8 cellular contexts compared by ENCODE assay signal in the genomic region with DNA sequence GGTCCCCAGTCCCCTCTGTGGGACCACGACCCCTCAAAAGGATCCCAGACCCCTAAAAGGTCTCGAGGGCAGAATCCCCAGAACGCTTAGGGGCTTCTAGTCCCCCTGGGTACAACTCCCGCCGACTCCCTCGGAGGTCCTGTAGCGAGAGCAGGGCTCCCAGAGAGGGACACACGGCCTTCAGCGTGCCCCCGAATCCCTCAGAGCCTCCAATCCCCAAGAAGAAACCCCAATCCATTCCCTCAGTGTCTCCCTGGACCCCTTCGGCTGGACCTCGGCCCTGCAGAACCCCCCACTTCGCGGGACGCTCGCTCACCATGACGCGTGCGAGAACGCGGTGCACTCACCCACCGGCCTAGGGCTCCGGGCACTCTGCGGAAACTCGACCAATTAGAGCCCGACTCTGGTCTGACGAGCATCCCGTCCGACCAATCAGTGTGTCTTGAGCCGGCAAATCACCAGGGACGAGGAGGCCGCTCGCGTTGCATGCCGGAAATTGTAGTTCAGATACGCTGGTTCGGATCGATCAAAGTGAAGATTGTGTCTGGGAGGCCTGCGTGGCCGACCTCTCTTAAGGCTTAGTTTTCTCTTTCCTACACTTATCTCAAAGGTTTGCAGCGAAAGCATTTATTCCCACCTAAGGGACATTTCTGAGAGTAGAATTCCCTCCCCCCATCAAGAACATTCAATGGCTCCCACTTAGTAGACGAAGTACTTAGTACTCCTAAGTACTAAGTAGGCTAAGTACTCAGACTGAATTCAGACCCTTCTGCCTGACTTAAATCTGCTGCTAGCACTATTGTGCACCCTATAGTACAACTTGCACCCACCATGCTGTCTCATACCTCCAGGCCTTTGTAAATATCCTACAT. TPM values are rescaled to one million over a fixed set of nuclear protein-coding genes. Genes with fewer than 3 reads are reported as not detected.
A peak's percentile ranks its signal among the peaks of the same experiment; 100 is the strongest.
DNase-seq lines count a peak whose midpoint lies in the region; ATAC-seq, FAIRE-seq and TF ChIP-seq lines count a peak whose summit lies in the region.

A gene (minus strand): TSS at position 369 of the 872 bp plus-strand sequence. CDS start 50 bp downstream, at position 319.

- TF ChIP-seq CTCF in OCI-LY3 (IDR thresholded peaks at IDR 0.05; ENCODE audit: low read depth, low read length), result no peak
- no peak for TF ChIP-seq CTCF in endothelial cell of umbilical vein (IDR thresholded peaks at IDR 0.05; ENCODE audit: extremely low read depth in 1 of 2, insufficient read depth in 1 of 2, low read depth in 1 of 2, low read length in 2 of 2)

- no peaks in the 10 kb centered on the region for H3K9me1 ChIP-seq in endothelial cell of umbilical vein (replicated peaks; ENCODE audit: control insufficient read depth, extremely low read depth, insufficient read depth, low read length)

- H3K27me3 ChIP-seq in OCI-LY3 (ENCODE audit: low read depth, low read length), result no peaks in the 10 kb centered on the region
- no peaks in the 10 kb centered on the region for H3K27me3 ChIP-seq in endothelial cell of umbilical vein (ENCODE audit: control insufficient read depth in 2 of 2, insufficient read depth in 2 of 2, low read length in 2 of 2)

- H3K4me2 ChIP-seq in OCI-LY3 (ENCODE audit: low read length) (peak within 1 kb of the TSS; percentile 93), endothelial cell of umbilical vein (ENCODE audit: insufficient read depth, low read length) (peak within 1 kb of the TSS; percentile 81)

- H3K9ac ChIP-seq in OCI-LY3 (ENCODE audit: low read length) (peak within 1 kb of the TSS; percentile 88), endothelial cell of umbilical vein (replicated peaks; ENCODE audit: extremely low read depth, insufficient read depth, low read length) (peak within 1 kb of the TSS; percentile 81)

- POLR2A ChIA-PET in endothelial cell of umbilical vein (lab: Charles Lee), result no interaction called here

- H3K4me3 ChIP-seq in OCI-LY3 (ENCODE audit: low read length) (peak within 1 kb of the TSS; percentile 90), endothelial cell of umbilical vein (replicated peaks in 1 of 3; ENCODE audit: insufficient read depth in 1 of 3, low read depth in 1 of 3, low read length in 3 of 3) (peak within 1 kb of the TSS; percentile 50 to 72 (median 70))

- H2AFZ ChIP-seq in OCI-LY3 (ENCODE audit: low read depth, low read length) (peak within 1 kb of the TSS; percentile 73), endothelial cell of umbilical vein (ENCODE audit: low read depth, low read length) (peak within 1 kb of the TSS; percentile 95)

- intact Hi-C loops in endothelial cell of umbilical vein (cut with micrococcal nuclease), result loop anchor here (2.0 kb wide), 1 partner anchor 76 kb away; a partner anchor contains a TSS

- H3K36me3 ChIP-seq in OCI-LY3 (replicated peaks; ENCODE audit: low read depth, low read length), result peaks cover 8% of the 10 kb centered on the region
- H3K36me3 ChIP-seq in endothelial cell of umbilical vein (ENCODE audit: control insufficient read depth in 2 of 2, extremely low read depth in 1 of 2, insufficient read depth in 2 of 2, low read length in 2 of 2), result no peaks in the 10 kb centered on the region

- dilution Hi-C loops in endothelial cell of umbilical vein (cut with MboI; ENCODE audit: extremely low pct_ligation_motif_present, low sequenced_read_pairs), result no loop called here

- H3K27ac ChIP-seq in OCI-LY3 (ENCODE audit: low read length), result peak within 1 kb of the TSS; percentile 4
- H3K27ac ChIP-seq in endothelial cell of umbilical vein (ENCODE audit: insufficient read depth, low read depth, low read length), result peak within 1 kb of the TSS; percentile 45

- DNase-seq in DMS 273 (lab: John Stamatoyannopoulos, UW; ENCODE audit: unreplicated experiment) (peak; percentile 99), HuH-7.5 (ENCODE audit: low spot score) (peak; percentile 100), endothelial cell of umbilical vein (ENCODE audit: low read depth, low spot score) (peak; percentile 99), midbrain (lab: John Stamatoyannopoulos, UW) (peak; percentile 96)
- peak; percentile 94 for DNase-seq in activated CD8-positive, alpha-beta memory T cell treated with anti-CD3 and anti-CD28 coated beads, Interleukin-2, amount 50 U/mL, for 4 hours
- DNase-seq in stimulated activated CD8-positive, alpha-beta memory T cell treated with anti-CD3 and anti-CD28 coated beads, Interleukin-15, amount 100 ng/mL, for 48 hours (ENCODE audit: low read depth in 2 of 2), result peak; percentile 95

- H3K9me3 ChIP-seq in OCI-LY3 (ENCODE audit: insufficient read depth, low read length), result no peaks in the 10 kb centered on the region
- H3K9me3 ChIP-seq in endothelial cell of umbilical vein (replicated peaks; ENCODE audit: control insufficient read depth, insufficient read depth, low read length), result no peaks in the 10 kb centered on the region

- H4K20me1 ChIP-seq in OCI-LY3 (ENCODE audit: insufficient read depth, low read length), result no peaks in the 10 kb centered on the region
- H4K20me1 ChIP-seq in endothelial cell of umbilical vein (replicated peaks; ENCODE audit: control insufficient read depth, extremely low read depth, insufficient read depth, low read length), result no peaks in the 10 kb centered on the region

- TF ChIP-seq POLR2A in endothelial cell of umbilical vein (IDR thresholded peaks at IDR 0.05; ENCODE audit: low read depth, low read length), result peak; percentile 76

- H3K4me1 ChIP-seq in OCI-LY3 (ENCODE audit: low read length) (peaks cover 11% of the 10 kb centered on the region), endothelial cell of umbilical vein (ENCODE audit: control insufficient read depth, extremely low read depth, insufficient read depth, low read length) (peaks cover 8% of the 10 kb centered on the region)

- ATAC-seq in GM21526 (IDR thresholded peaks at IDR 0.05; ENCODE audit: low FRiP score, unreplicated experiment), result peak; percentile 86

- CTCF ChIA-PET in endothelial cell of umbilical vein (lab: Charles Lee), result interaction anchor here (1.0 to 1.5 kb wide), 4 partner anchors 36 to 266 kb away, joined by 3 to 9 read pairs (median 4); no protein-coding TSS in a partner anchor

- FAIRE-seq in endothelial cell of umbilical vein (lab: Jason Lieb, UNC), result peak; percentile 100

- H3K79me2 ChIP-seq in OCI-LY3 (ENCODE audit: low read length) (peaks cover 17% of the 10 kb centered on the region), endothelial cell of umbilical vein (ENCODE audit: control insufficient read depth, insufficient read depth, low read length) (no peaks in the 10 kb centered on the region)

- no TSS peak for BruUV-seq in endothelial cell of umbilical vein (replicated peaks; lab: Mats Ljungman, UMichigan)

TF ChIP-seq in endothelial cell of umbilical vein, 7 proteins besides CTCF, POLR2A, EP300 and RAD21:
- peak; percentile 33 for TF ChIP-seq GATA2 (IDR thresholded peaks at IDR 0.05; ENCODE audit: insufficient read depth, insufficient read length, low read depth, low read length)
- TF ChIP-seq, protein P1, sequence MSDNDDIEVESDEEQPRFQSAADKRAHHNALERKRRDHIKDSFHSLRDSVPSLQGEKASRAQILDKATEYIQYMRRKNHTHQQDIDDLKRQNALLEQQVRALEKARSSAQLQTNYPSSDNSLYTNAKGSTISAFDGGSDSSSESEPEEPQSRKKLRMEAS (IDR thresholded peaks at IDR 0.05; ENCODE audit: insufficient read depth, insufficient read length), result peak; percentile 76
- TF ChIP-seq EZH2 (IDR thresholded peaks at IDR 0.05; ENCODE audit: borderline replicate concordance, low read depth, low read length, severe bottlenecking), result no peak
- TF ChIP-seq FOS (IDR thresholded peaks at IDR 0.05; ENCODE audit: borderline replicate concordance, insufficient read depth, low read length), result no peak
- TF ChIP-seq MYC (IDR thresholded peaks at IDR 0.05; ENCODE audit: low read depth, low read length), result no peak
- TF ChIP-seq POLR2AphosphoS5 (IDR thresholded peaks at IDR 0.05; ENCODE audit: insufficient read depth, low read depth, low read length), result peak; percentile 73
- TF ChIP-seq JUN (IDR thresholded peaks at IDR 0.05; ENCODE audit: borderline replicate concordance, insufficient read depth, insufficient read length, low read depth), result no peak

RNA-seq across cellular contexts. Expression of the gene that starts here (rescaled TPM):
- total RNA-seq in endothelial cell of umbilical vein, result 23.3 and 24.1 TPM in 2 replicates
- polyA plus RNA-seq in endothelial cell of umbilical vein, result 54.9 and 72.6 TPM in 2 replicates
- polyA plus RNA-seq in endothelial cell of umbilical vein (2011; cell fraction: cytosol; rRNA removed), result 19.5 and 26.6 TPM in 2 replicates
- polyA plus RNA-seq in endothelial cell of umbilical vein (2011; cell fraction: nucleus; rRNA removed), result 54.4 and 60.6 TPM in 2 replicates
- 18.3 and 27.7 TPM in 2 replicates for polyA plus RNA-seq in endothelial cell of umbilical vein (2012)
- polyA minus RNA-seq in endothelial cell of umbilical vein, result 26.5 and 33.3 TPM in 2 replicates
- 36.0 TPM for polyA minus RNA-seq in endothelial cell of umbilical vein (2011; cell fraction: cytosol; rRNA and poly(A)+ RNA removed)
- 15.0 and 20.1 TPM in 2 replicates for polyA minus RNA-seq in endothelial cell of umbilical vein (2011; cell fraction: nucleus; rRNA and poly(A)+ RNA removed)

Comparison
In these comparisons a context has a peak if more than half of its experiments do, and no peak if none do; other contexts are left out.
1. Peak in every context shown above with its lines: DNase-seq, ATAC-seq, H3K4me3 ChIP-seq and H3K27ac ChIP-seq.